Comparison of ENCODE assay signal across 1 cellular context in genomic region chr9:98795295-98795955, GRCh38.
A peak's percentile ranks its signal among the peaks of the same experiment; 100 is the strongest.
TF ChIP-seq lines count a peak whose summit lies in the region.

No MANE protein-coding gene starts in this region.

TF ChIP-seq in H1, 55 proteins besides CTCF, POLR2A, EP300 and RAD21 (continued from another document):
- peak; percentile 82; the same call in 1 of the 2 replicates for TF ChIP-seq KDM1A (IDR thresholded peaks at IDR 0.05; ENCODE audit: borderline replicate concordance, low read length)
